ENCODE assay signal across 3 cellular contexts in the genomic region with DNA sequence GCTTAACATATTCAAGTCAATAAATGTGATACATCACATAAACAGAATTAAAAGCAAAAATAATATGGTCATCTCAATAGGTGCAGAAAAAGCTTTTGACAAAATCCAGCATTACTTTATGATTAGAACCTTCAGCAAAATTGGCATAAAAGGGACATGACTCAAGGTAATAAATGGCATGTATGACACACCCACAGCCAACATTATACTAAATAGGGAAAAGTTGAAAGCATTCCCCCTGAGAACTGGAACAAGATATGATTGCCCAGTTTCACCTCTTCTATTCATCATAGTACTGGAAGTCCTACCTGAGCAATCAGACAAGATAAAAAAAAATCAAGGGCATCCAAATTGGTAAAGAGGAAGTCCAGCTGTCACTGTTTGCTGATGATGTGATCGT.
"Had no signal": no experiment of that assay in that cellular context is flagged by ENCODE, and none has a peak within 500 bp of the region (broad histone marks: within the 10 kb centered on the region; RNA-seq: fewer than 3 reads in every experiment).

No MANE protein-coding gene starts in this region.

- H3K4me3 ChIP-seq: GM12878 had no signal

- ATAC-seq: GM12878 had no signal

- DNase-seq: GDM1, GF-D8 had no signal
